In genomic region chr13:106326751-106327150, GRCh38 we compare ENCODE assay signal across 27 cellular contexts.
"Had no signal": no experiment of that assay in that cellular context is flagged by ENCODE, and none has a peak within 500 bp of the region (broad histone marks: within the 10 kb centered on the region; RNA-seq: fewer than 3 reads in every experiment).

No MANE protein-coding gene starts in this region.

- H3K4me3 ChIP-seq: stomach, suprapubic skin, testis, thoracic aorta, thyroid gland, tibial artery, tibial nerve, transverse colon, upper lobe of left lung, upper lobe of right lung, uterus, vagina had no signal

- H3K27me3 ChIP-seq: stomach, suprapubic skin, testis, thyroid gland, tibial artery, tibial nerve, transverse colon, upper lobe of left lung, upper lobe of right lung, uterus, vagina had no signal

- H3K36me3 ChIP-seq: stomach, suprapubic skin, thoracic aorta, thyroid gland, tibial artery, tibial nerve, transverse colon, upper lobe of left lung, upper lobe of right lung, uterus, vagina had no signal

- H3K27ac ChIP-seq: stomach, suprapubic skin, testis, thoracic aorta, thyroid gland, tibial artery, tibial nerve, transverse colon, upper lobe of left lung, upper lobe of right lung, uterus, vagina had no signal

- H3K4me1 Mint-ChIP-seq: stimulated activated effector memory CD8-positive, alpha-beta T cell treated with anti-CD3 and anti-CD28 coated beads, Interleukin-12 subunit alpha, Interleukin-12 subunit beta, amount 100 ng/mL, for 72 hours; stimulated activated memory B cell treated with anti-CD40 and anti-IgM and Interleukin-4, amounts not matched to agents 10 μg/mL and 1 μg/mL and 100 μg/mL, for 72 hours; stimulated activated naive CD8-positive, alpha-beta T cell treated with anti-CD3 and anti-CD28 coated beads, Interleukin-15, amount 100 ng/mL, for 72 hours had no signal

- H3K36me3 Mint-ChIP-seq: stimulated activated effector memory CD8-positive, alpha-beta T cell treated with anti-CD3 and anti-CD28 coated beads, Interleukin-12 subunit alpha, Interleukin-12 subunit beta, amount 100 ng/mL, for 72 hours; stimulated activated memory B cell treated with anti-CD40 and anti-IgM and Interleukin-4, amounts not matched to agents 10 μg/mL and 1 μg/mL and 100 μg/mL, for 72 hours had no signal

- H3K27me3 Mint-ChIP-seq: stimulated activated memory B cell treated with anti-CD40 and anti-IgM and Interleukin-4, amounts not matched to agents 10 μg/mL and 1 μg/mL and 100 μg/mL, for 72 hours; type B pancreatic cell had no signal

- H3K4me1 ChIP-seq: stomach, suprapubic skin, testis, thyroid gland, tibial artery, tibial nerve, upper lobe of left lung, upper lobe of right lung, uterus, vagina had no signal

- H3K9me3 ChIP-seq: thyroid gland had no signal

- ATAC-seq: stimulated activated effector memory CD8-positive, alpha-beta T cell treated with anti-CD3 and anti-CD28 coated beads, Interleukin-12 subunit alpha, Interleukin-12 subunit beta, amount 100 ng/mL, for 72 hours; stimulated activated memory B cell treated with anti-CD40 and anti-IgM and Interleukin-4, amounts not matched to agents 10 μg/mL and 1 μg/mL and 100 μg/mL, for 72 hours; stimulated activated naive CD8-positive, alpha-beta T cell treated with anti-CD3 and anti-CD28 coated beads, Interleukin-15, amount 100 ng/mL, for 72 hours; stimulated activated naive CD8-positive, alpha-beta T cell treated with anti-CD3 and anti-CD28 coated beads, Interleukin-15, Interleukin-2, amounts not matched to agents 100 U/mL and 50 U/mL, for 24 hours; upper lobe of right lung had no signal

- H3K27ac Mint-ChIP-seq: stimulated activated effector memory CD8-positive, alpha-beta T cell treated with anti-CD3 and anti-CD28 coated beads, Interleukin-12 subunit alpha, Interleukin-12 subunit beta, amount 100 ng/mL, for 72 hours; stimulated activated memory B cell treated with anti-CD40 and anti-IgM and Interleukin-4, amounts not matched to agents 10 μg/mL and 1 μg/mL and 100 μg/mL, for 72 hours; stimulated activated naive CD8-positive, alpha-beta T cell treated with anti-CD3 and anti-CD28 coated beads, Interleukin-15, amount 100 ng/mL, for 72 hours; stimulated activated naive CD8-positive, alpha-beta T cell treated with anti-CD3 and anti-CD28 coated beads, Interleukin-15, Interleukin-2, amounts not matched to agents 100 ng/mL and 50 ng/mL, for 24 hours; type B pancreatic cell had no signal

- H3K4me3 Mint-ChIP-seq: stimulated activated effector memory CD8-positive, alpha-beta T cell treated with anti-CD3 and anti-CD28 coated beads, Interleukin-12 subunit alpha, Interleukin-12 subunit beta, amount 100 ng/mL, for 72 hours; stimulated activated memory B cell treated with anti-CD40 and anti-IgM and Interleukin-4, amounts not matched to agents 10 μg/mL and 1 μg/mL and 100 μg/mL, for 72 hours; stimulated activated naive CD8-positive, alpha-beta T cell treated with anti-CD3 and anti-CD28 coated beads, Interleukin-15, amount 100 ng/mL, for 72 hours; stimulated activated naive CD8-positive, alpha-beta T cell treated with anti-CD3 and anti-CD28 coated beads, Interleukin-15, Interleukin-2, amounts not matched to agents 100 ng/mL and 50 ng/mL, for 24 hours; type B pancreatic cell had no signal

- DNase-seq: stimulated activated CD4-positive, alpha-beta T cell treated with anti-CD3 and anti-CD28 coated beads, Interleukin-2, amount 100 ng/mL, for 48 hours; stimulated activated CD4-positive, alpha-beta T cell treated with anti-CD3 and anti-CD28 coated beads, Interleukin-4, amount 100 ng/mL, for 1 hour; stimulated activated CD4-positive, alpha-beta T cell treated with anti-CD3 and anti-CD28 coated beads, Interleukin-4, amount 100 ng/mL, for 24 hours; stimulated activated CD4-positive, alpha-beta T cell treated with anti-CD3 and anti-CD28 coated beads, Interleukin-4, amount 100 ng/mL, for 4 hours; stimulated activated CD8-positive, alpha-beta memory T cell treated with anti-CD3 and anti-CD28 coated beads, Interleukin-4, amount 100 ng/mL, for 48 hours; stimulated activated naive CD4-positive, alpha-beta T cell; stimulated activated naive CD4-positive, alpha-beta T cell treated with Interleukin-2 at 50 U/mL for 16 hours; stimulated activated naive CD8-positive, alpha-beta T cell treated with anti-CD3 and anti-CD28 coated beads, Interleukin-15, amount 100 ng/mL, for 72 hours; stimulated activated naive CD8-positive, alpha-beta T cell treated with anti-CD3 and anti-CD28 coated beads, Interleukin-15, Interleukin-2, amounts not matched to agents 100 U/mL and 50 U/mL, for 24 hours; stomach; substantia nigra; testis; thyroid gland; tibial artery; transverse colon; trophoblast cell; upper lobe of left lung; upper lobe of right lung; uterus had no signal
